ENCODE assay signal across 20 cellular contexts in the genomic region with DNA sequence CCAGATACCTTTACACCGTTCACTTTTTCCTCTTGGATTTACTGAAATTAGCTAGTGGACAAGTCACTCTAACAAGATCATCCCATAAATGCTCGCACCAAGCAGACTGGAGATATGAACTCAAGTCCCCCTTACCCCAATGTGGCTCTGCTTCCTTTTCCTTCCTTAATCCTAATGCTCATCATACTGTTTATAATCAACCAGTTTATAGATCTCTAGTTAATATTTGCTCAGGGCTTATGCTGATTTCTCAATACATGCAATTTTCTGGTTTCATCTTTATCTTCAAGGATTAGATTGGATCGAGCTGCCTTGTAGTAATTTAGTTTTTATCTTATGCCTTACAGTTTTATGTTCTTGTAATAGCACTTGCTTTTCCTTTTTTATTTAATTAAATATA.
DNase-seq lines count a peak whose midpoint lies in the region; ATAC-seq, FAIRE-seq and TF ChIP-seq lines count a peak whose summit lies in the region.
"Had no signal": no experiment of that assay in that cellular context is flagged by ENCODE, and none has a peak within 500 bp of the region (broad histone marks: within the 10 kb centered on the region; RNA-seq: fewer than 3 reads in every experiment).

No MANE protein-coding gene starts in this region.

- peaks cover 0 to 2% of the 10 kb centered on the region in 2 donors for H3K4me1 ChIP-seq in small intestine (ENCODE audit: control insufficient read depth in 2 of 2, insufficient read depth in 1 of 2, low read depth in 1 of 2, low read length in 1 of 2)
- H3K4me1 ChIP-seq: A549; BLaER1 treated with 17β-estradiol and CSF1 and Interleukin-3, amounts not matched to agents 10 nM and 100 nM had no signal

- H3K27ac ChIP-seq in small intestine (ENCODE audit: low read depth in 1 of 2, low read length in 1 of 2) (no peak overlapping the region), WERI-Rb-1 (no peak overlapping the region)
- H3K27ac ChIP-seq: 22Rv1; A549; BLaER1 treated with 17β-estradiol and CSF1 and Interleukin-3, amounts not matched to agents 10 nM and 100 nM; C4-2B had no signal

- FAIRE-seq in small intestine (lab: Jason Lieb, UNC) = no peak
- FAIRE-seq: A549, D721Med, G401.6, GM12891, GM19239 had no signal

- H3K27me3 ChIP-seq in small intestine (ENCODE audit: control insufficient read depth in 2 of 2, insufficient read depth in 2 of 2, low read length in 2 of 2) = no peaks in the 10 kb centered on the region
- no peaks in the 10 kb centered on the region for H3K27me3 ChIP-seq in WERI-Rb-1 (ENCODE audit: insufficient read depth, low read depth, severe bottlenecking)
- H3K27me3 ChIP-seq: BLaER1 treated with 17β-estradiol and CSF1 and Interleukin-3, amounts not matched to agents 10 nM and 100 nM had no signal

- H3K4me3 ChIP-seq in small intestine (ENCODE audit: low read depth in 1 of 2, low read length in 2 of 2) (no peak overlapping the region), WERI-Rb-1 (ENCODE audit: low read depth, low read length) (no peak overlapping the region)
- H3K4me3 ChIP-seq: A549; BLaER1 treated with 17β-estradiol and CSF1 and Interleukin-3, amounts not matched to agents 10 nM and 100 nM had no signal

- ATAC-seq in left lobe of liver = peak; percentile 25
- ATAC-seq: A549; CD8-positive, alpha-beta T cell had no signal

- DNase-seq in NCI-H82 (lab: John Stamatoyannopoulos, UW) (peak; percentile 5), NCI-H82 treated with DMSO at 0.1 percent for 48 hours (lab: John Stamatoyannopoulos, UW; ENCODE audit: unreplicated experiment) (no peak), left lobe of liver (ENCODE audit: low spot score) (no peak), small intestine (peak; percentile 51), WERI-Rb-1 (no peak)
- DNase-seq: AML-193; Calu3; CD4-positive, alpha-beta T cell; CD8-positive, alpha-beta T cell; DMS79 treated with DMSO at 0.1 percent for 48 hours; GF-D8 had no signal

- H3K9me3 ChIP-seq in small intestine (ENCODE audit: control insufficient read depth, low read depth) = no peaks in the 10 kb centered on the region
- H3K9me3 ChIP-seq in WERI-Rb-1 (ENCODE audit: severe bottlenecking) = no peaks in the 10 kb centered on the region
- H3K9me3 ChIP-seq: A549; BLaER1 treated with 17β-estradiol and CSF1 and Interleukin-3, amounts not matched to agents 10 nM and 100 nM; Caco-2 had no signal

- H3K36me3 ChIP-seq in small intestine (ENCODE audit: control insufficient read depth in 2 of 2, insufficient read depth in 2 of 2, low read length in 2 of 2) (no peaks in the 10 kb centered on the region), WERI-Rb-1 (no peaks in the 10 kb centered on the region)
- H3K36me3 ChIP-seq: BLaER1 treated with 17β-estradiol and CSF1 and Interleukin-3, amounts not matched to agents 10 nM and 100 nM had no signal

- 14 to 60% (median 29%) methylated on average over 3 of the region's 3 CpGs for WGBS in small intestine, 3 donors

- TF ChIP-seq CTCF in WERI-Rb-1 (IDR thresholded peaks at IDR 0.05; ENCODE audit: low read depth, low read length) = no peak

Comparison
In these comparisons a context has a peak if more than half of its experiments do, and no peak if none do; other contexts are left out.
1. DNase-seq: peak in NCI-H82 (single experiment) and small intestine (single experiment); none in NCI-H82 treated with DMSO at 0.1 percent for 48 hours (single experiment), left lobe of liver (single experiment) and WERI-Rb-1 (single experiment).